19 cellular contexts compared by ENCODE assay signal in genomic region chr5:31008231-31008630, GRCh38.
"Had no signal": no experiment of that assay in that cellular context is flagged by ENCODE, and none has a peak within 500 bp of the region (broad histone marks: within the 10 kb centered on the region; RNA-seq: fewer than 3 reads in every experiment).

No MANE protein-coding gene starts in this region.

- H3K27ac ChIP-seq: KMS-11, RWPE1 had no signal

- H3K9ac ChIP-seq: KMS-11 had no signal

- H3K4me2 ChIP-seq: KMS-11 had no signal

- DNase-seq: Kasumi-1; MM.1S; NCI-H1092 treated with DMSO at 0.1 percent for 48 hours; NCI-H1436; NCI-H187; NCI-H2029; NCI-H2081 treated with DMSO at 0.1 percent for 48 hours; NCI-H2171; NCI-H226; NCI-H446; NCI-H510A; NCI-H524 treated with DMSO at 0.1 percent for 48 hours; NCI-H774; NK-92 treated with Interleukin-12 subunit alpha and Interleukin-12 subunit beta, amount 100 ng/mL, for 24 hours; PC-3 had no signal

- ATAC-seq: Panc1, PC-3, SK-N-SH treated with all-trans-retinoic acid at 6 μM for 48 hours had no signal
